In the genomic region with DNA sequence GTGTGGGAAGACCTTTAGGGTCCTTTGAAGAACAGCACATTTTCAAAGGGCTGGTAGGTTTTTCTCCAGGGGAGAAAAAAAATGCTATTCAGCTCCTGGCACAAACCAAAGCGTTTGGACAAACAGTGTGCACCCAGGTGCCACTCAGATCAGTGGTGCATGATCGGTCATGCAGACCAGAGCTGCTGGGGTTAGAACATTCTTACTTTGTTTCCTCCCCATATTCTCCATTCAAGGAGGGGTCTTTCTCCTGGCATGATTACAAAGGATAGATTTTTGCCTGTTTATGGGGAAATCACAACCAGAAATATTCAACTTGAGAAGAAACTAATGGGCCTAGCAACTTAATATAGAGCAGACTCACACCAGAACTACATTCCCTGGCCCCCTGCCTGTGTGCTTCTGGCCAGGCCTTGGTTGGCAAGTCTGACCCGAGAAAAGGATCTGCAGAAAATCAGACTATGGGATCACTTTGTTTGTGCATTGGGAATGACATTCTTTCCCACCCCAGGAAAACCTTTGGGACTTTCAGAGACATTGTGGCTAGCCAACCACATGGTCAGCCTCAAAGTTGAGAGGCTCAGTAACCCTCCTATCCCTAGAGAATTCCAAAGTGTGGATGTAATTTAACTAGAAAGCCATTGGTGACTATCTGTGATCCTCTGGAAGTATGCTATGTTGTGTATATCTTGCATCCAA, we compare ENCODE assay signal across 17 cellular contexts.
A peak's percentile ranks its signal among the peaks of the same experiment; 100 is the strongest.
DNase-seq lines count a peak whose midpoint lies in the region; ATAC-seq and TF ChIP-seq lines count a peak whose summit lies in the region.
"Had no signal": no experiment of that assay in that cellular context is flagged by ENCODE, and none has a peak within 500 bp of the region (broad histone marks: within the 10 kb centered on the region; RNA-seq: fewer than 3 reads in every experiment).

No MANE protein-coding gene starts in this region.

- TF ChIP-seq RAD21 in Ishikawa (IDR thresholded peaks at IDR 0.05; ENCODE audit: low read depth), result no peak; the same call in 1 of the 2 replicates

- H3K36me3 ChIP-seq in right lobe of liver, result no peaks in the 10 kb centered on the region
- no peaks in the 10 kb centered on the region for H3K36me3 ChIP-seq in subcutaneous abdominal adipose tissue (ENCODE audit: control insufficient read depth in 5 of 5, insufficient read depth in 5 of 5, low read length in 5 of 5)
- no peaks in the 10 kb centered on the region for H3K36me3 ChIP-seq in H7 (replicated peaks; ENCODE audit: control insufficient read depth, insufficient read depth, low read length)
- H3K36me3 ChIP-seq: SJSA1 had no signal

- WGBS in right lobe of liver (ENCODE audit: insufficient coverage, low coverage, low lambda C conversion rate, missing lambda C conversion rate), result 47% methylated on average over 2 of the region's 3 CpGs

- H3K4me1 ChIP-seq in right lobe of liver, result no peaks in the 10 kb centered on the region
- peaks cover 6 to 42% (median 26%) of the 10 kb centered on the region in 5 donors for H3K4me1 ChIP-seq in subcutaneous abdominal adipose tissue (ENCODE audit: control insufficient read depth in 5 of 5, insufficient read depth in 5 of 5, low read length in 5 of 5)
- H3K4me1 ChIP-seq: SJSA1 had no signal

- intact Hi-C loops in right lobe of liver (cut with DNase I) (no loop called here), CD14-positive monocyte (cut with micrococcal nuclease) (no loop called here)

- H3K9ac ChIP-seq in subcutaneous abdominal adipose tissue (ENCODE audit: low read length in 5 of 5), result no peak overlapping the region

- H3K27ac ChIP-seq in right lobe of liver (peak overlapping the region in 1 of 3 donors; percentile 1), subcutaneous abdominal adipose tissue (ENCODE audit: low read depth, low read length) (peak overlapping the region; percentile 31)
- H3K27ac ChIP-seq: SJSA1 had no signal

- peaks cover 0 to 6% (median 3%) of the 10 kb centered on the region in 7 donors for H3K9me3 Mint-ChIP-seq in CD14-positive monocyte

- TF ChIP-seq POLR2A in right lobe of liver (IDR thresholded peaks at IDR 0.05), result no peak

- ATAC-seq in right lobe of liver (peak in 3 of 4 donors; percentile 66 to 77 (median 76)), GM19023 (IDR thresholded peaks at IDR 0.05; ENCODE audit: unreplicated experiment) (no peak)
- ATAC-seq: activated CD8-positive, alpha-beta memory T cell treated with anti-CD3 and anti-CD28 coated beads, Interleukin-2, amount 10 ng/mL, durations not matched to agents 7 days and 5 days had no signal

- DNase-seq in epithelial cell of proximal tubule (ENCODE audit: low read depth) (no peak), right lobe of liver (peak in 1 of 3 donors; percentile 55), CD14-positive monocyte (ENCODE audit: low spot score) (no peak), H7 (no peak)
- DNase-seq: activated CD4-positive, CD25-positive, alpha-beta regulatory T cell treated with anti-CD3 and anti-CD28 coated beads, Interleukin-2, amount 50 U/mL, for 72 hours; activated CD8-positive, alpha-beta memory T cell treated with anti-CD3 and anti-CD28 coated beads, Interleukin-2, amount 10 ng/mL, durations not matched to agents 7 days and 5 days; activated naive CD4-positive, alpha-beta T cell treated with Interleukin-2 at 50 U/mL for 16 hours; effector CD8-positive, alpha-beta T cell; midbrain; NCI-H1694; NCI-H345; T-helper 9 cell had no signal

- H3K4me3 ChIP-seq in epithelial cell of proximal tubule (ENCODE audit: low read depth, low read length) (peak overlapping the region; percentile 34), right lobe of liver (no peak overlapping the region), subcutaneous abdominal adipose tissue (ENCODE audit: low read depth in 1 of 5, low read length in 5 of 5) (peak overlapping the region in 1 of 5 donors; percentile 54), H7 (ENCODE audit: insufficient read depth, low read depth, low read length) (no peak overlapping the region)
- H3K4me3 ChIP-seq: SJSA1 had no signal

- H3K9me3 ChIP-seq in right lobe of liver (no peaks in the 10 kb centered on the region), subcutaneous abdominal adipose tissue (ENCODE audit: control insufficient read depth in 5 of 5, low read length in 5 of 5) (no peaks in the 10 kb centered on the region)
- H3K9me3 ChIP-seq: SJSA1 had no signal

- peaks cover under 1% of the 10 kb centered on the region for H3K4me1 Mint-ChIP-seq in CD14-positive monocyte
- H3K4me1 Mint-ChIP-seq: activated CD8-positive, alpha-beta memory T cell treated with anti-CD3 and anti-CD28 coated beads, Interleukin-2, amount 10 ng/mL, durations not matched to agents 7 days and 5 days had no signal

- H3K36me3 Mint-ChIP-seq in CD14-positive monocyte, result peaks cover 5 to 6% of the 10 kb centered on the region in 2 donors

- peak; percentile 95 for TF ChIP-seq EP300 in Ishikawa (IDR thresholded peaks at IDR 0.05; ENCODE audit: borderline replicate concordance)

- TF ChIP-seq CTCF in epithelial cell of proximal tubule (conservative IDR thresholded peaks at IDR 0.05; ENCODE audit: low read depth, low read length) (no peak), right lobe of liver (IDR thresholded peaks at IDR 0.05) (no peak), CD14-positive monocyte (IDR thresholded peaks at IDR 0.05) (no peak)

- no peak overlapping the region for H3K4me3 Mint-ChIP-seq in CD14-positive monocyte
- H3K4me3 Mint-ChIP-seq: activated CD8-positive, alpha-beta memory T cell treated with anti-CD3 and anti-CD28 coated beads, Interleukin-2, amount 10 ng/mL, durations not matched to agents 7 days and 5 days; stimulated activated naive CD8-positive, alpha-beta T cell treated with anti-CD3 and anti-CD28 coated beads, Interleukin-15, Interleukin-2, amounts not matched to agents 100 ng/mL and 50 ng/mL, for 24 hours had no signal

- H3K27ac Mint-ChIP-seq in CD14-positive monocyte, result peak overlapping the region in 1 of 7 donors; percentile 28
- H3K27ac Mint-ChIP-seq: activated CD8-positive, alpha-beta memory T cell treated with anti-CD3 and anti-CD28 coated beads, Interleukin-2, amount 10 ng/mL, durations not matched to agents 7 days and 5 days; stimulated activated naive CD8-positive, alpha-beta T cell treated with anti-CD3 and anti-CD28 coated beads, Interleukin-15, Interleukin-2, amounts not matched to agents 100 ng/mL and 50 ng/mL, for 24 hours had no signal

- H3K27me3 ChIP-seq in right lobe of liver, result no peaks in the 10 kb centered on the region
- H3K27me3 ChIP-seq in subcutaneous abdominal adipose tissue (ENCODE audit: control insufficient read depth in 5 of 5, insufficient read depth in 4 of 5, low read length in 5 of 5), result no peaks in the 10 kb centered on the region
- no peaks in the 10 kb centered on the region for H3K27me3 ChIP-seq in H7 (ENCODE audit: control insufficient read depth, insufficient read depth, low read length)
- H3K27me3 ChIP-seq: SJSA1 had no signal

- peaks cover 0 to 2% (median 0%) of the 10 kb centered on the region in 3 donors for H3K27me3 Mint-ChIP-seq in CD14-positive monocyte (ENCODE audit: low read depth in 3 of 3)
- H3K27me3 Mint-ChIP-seq: activated CD8-positive, alpha-beta memory T cell treated with anti-CD3 and anti-CD28 coated beads, Interleukin-2, amount 10 ng/mL, durations not matched to agents 7 days and 5 days; stimulated activated naive CD8-positive, alpha-beta T cell treated with anti-CD3 and anti-CD28 coated beads, Interleukin-15, Interleukin-2, amounts not matched to agents 100 ng/mL and 50 ng/mL, for 24 hours had no signal

TF ChIP-seq in Ishikawa, 13 proteins besides CTCF, POLR2A, EP300 and RAD21 (continues in another document):
- TF ChIP-seq, protein P1, sequence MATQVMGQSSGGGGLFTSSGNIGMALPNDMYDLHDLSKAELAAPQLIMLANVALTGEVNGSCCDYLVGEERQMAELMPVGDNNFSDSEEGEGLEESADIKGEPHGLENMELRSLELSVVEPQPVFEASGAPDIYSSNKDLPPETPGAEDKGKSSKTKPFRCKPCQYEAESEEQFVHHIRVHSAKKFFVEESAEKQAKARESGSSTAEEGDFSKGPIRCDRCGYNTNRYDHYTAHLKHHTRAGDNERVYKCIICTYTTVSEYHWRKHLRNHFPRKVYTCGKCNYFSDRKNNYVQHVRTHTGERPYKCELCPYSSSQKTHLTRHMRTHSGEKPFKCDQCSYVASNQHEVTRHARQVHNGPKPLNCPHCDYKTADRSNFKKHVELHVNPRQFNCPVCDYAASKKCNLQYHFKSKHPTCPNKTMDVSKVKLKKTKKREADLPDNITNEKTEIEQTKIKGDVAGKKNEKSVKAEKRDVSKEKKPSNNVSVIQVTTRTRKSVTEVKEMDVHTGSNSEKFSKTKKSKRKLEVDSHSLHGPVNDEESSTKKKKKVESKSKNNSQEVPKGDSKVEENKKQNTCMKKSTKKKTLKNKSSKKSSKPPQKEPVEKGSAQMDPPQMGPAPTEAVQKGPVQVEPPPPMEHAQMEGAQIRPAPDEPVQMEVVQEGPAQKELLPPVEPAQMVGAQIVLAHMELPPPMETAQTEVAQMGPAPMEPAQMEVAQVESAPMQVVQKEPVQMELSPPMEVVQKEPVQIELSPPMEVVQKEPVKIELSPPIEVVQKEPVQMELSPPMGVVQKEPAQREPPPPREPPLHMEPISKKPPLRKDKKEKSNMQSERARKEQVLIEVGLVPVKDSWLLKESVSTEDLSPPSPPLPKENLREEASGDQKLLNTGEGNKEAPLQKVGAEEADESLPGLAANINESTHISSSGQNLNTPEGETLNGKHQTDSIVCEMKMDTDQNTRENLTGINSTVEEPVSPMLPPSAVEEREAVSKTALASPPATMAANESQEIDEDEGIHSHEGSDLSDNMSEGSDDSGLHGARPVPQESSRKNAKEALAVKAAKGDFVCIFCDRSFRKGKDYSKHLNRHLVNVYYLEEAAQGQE (IDR thresholded peaks at IDR 0.05; ENCODE audit: low read depth), result no peak
- TF ChIP-seq TEAD4 (IDR thresholded peaks at IDR 0.05) (peak; percentile 75), EGR1 (IDR thresholded peaks at IDR 0.05) (no peak), NFIC (IDR thresholded peaks at IDR 0.05) (peak; percentile 87), CREB1 (IDR thresholded peaks at IDR 0.05; ENCODE audit: low read depth) (no peak), YY1 (IDR thresholded peaks at IDR 0.05; ENCODE audit: low read depth) (no peak), CEBPB (IDR thresholded peaks at IDR 0.05) (no peak), TAF1 (IDR thresholded peaks at IDR 0.05; ENCODE audit: low read depth) (no peak), TCF12 (IDR thresholded peaks at IDR 0.05; ENCODE audit: low read depth) (peak; percentile 96), ZBTB7A (IDR thresholded peaks at IDR 0.05; ENCODE audit: low read depth) (peak; percentile 61; the same call in 1 of the 2 replicates), FOXM1 (IDR thresholded peaks at IDR 0.05; ENCODE audit: borderline replicate concordance, low read depth) (peak; percentile 96)
- TF ChIP-seq, protein P2, sequence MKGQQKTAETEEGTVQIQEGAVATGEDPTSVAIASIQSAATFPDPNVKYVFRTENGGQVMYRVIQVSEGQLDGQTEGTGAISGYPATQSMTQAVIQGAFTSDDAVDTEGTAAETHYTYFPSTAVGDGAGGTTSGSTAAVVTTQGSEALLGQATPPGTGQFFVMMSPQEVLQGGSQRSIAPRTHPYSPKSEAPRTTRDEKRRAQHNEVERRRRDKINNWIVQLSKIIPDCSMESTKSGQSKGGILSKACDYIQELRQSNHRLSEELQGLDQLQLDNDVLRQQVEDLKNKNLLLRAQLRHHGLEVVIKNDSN (IDR thresholded peaks at IDR 0.05), result no peak
